In genomic region chr1:91730781-91731732, GRCh38 we compare ENCODE assay signal across 8 cellular contexts.
DNase-seq lines count a peak whose midpoint lies in the region; ATAC-seq, FAIRE-seq and TF ChIP-seq lines count a peak whose summit lies in the region.

No MANE protein-coding gene starts in this region.

- FAIRE-seq in GM12878 (lab: Jason Lieb, UNC), result no peak

- RAD21 ChIA-PET in GM12878 (lab: Charles Lee; ENCODE audit: unreplicated experiment), result no interaction called here

- no peak for TF ChIP-seq POLR2A in GM12878 (IDR thresholded peaks at IDR 0.05; ENCODE audit: low read depth, low read length)

- POLR2A ChIA-PET in GM12878 (lab: Charles Lee), result no interaction called here

- 0 out of 2 replicates have a peak, but pooled peaks have one; percentile 4 for TF ChIP-seq RAD21 in GM12878 (IDR thresholded peaks at IDR 0.05; ENCODE audit: insufficient read depth, low read depth, low read length)

- WGBS in GM12878 (ENCODE audit: insufficient coverage, insufficient replicate concordance, low lambda C conversion rate, missing lambda C conversion rate), result 52% methylated on average over 15 of the region's 15 CpGs

- H3K4me1 ChIP-seq in GM12878 (ENCODE audit: control insufficient read depth, insufficient read depth, low read length), result peaks cover 33% of the 10 kb centered on the region
- H3K4me1 ChIP-seq in mucosa of descending colon (ENCODE audit: low read depth), result no peaks in the 10 kb centered on the region

- in situ Hi-C loops in GM12878 (cut with MboI), result no loop called here

- no peaks in the 10 kb centered on the region for H3K36me3 ChIP-seq in GM12878 (ENCODE audit: control insufficient read depth in 2 of 2, insufficient read depth in 2 of 2, low read length in 1 of 2)
- H3K36me3 ChIP-seq in mucosa of descending colon (ENCODE audit: low read depth), result no peaks in the 10 kb centered on the region

- DNase-seq in AG09309 (ENCODE audit: low read depth) (peak; percentile 67), HL-60 (ENCODE audit: low read depth in 1 of 2, low spot score in 1 of 2) (peak; percentile 23 to 86), GM12878 (ENCODE audit: low read depth, low spot score) (no peak), mucosa of descending colon (no peak), DMS114 treated with DMSO at 0.1 percent for 48 hours (lab: John Stamatoyannopoulos, UW; ENCODE audit: unreplicated experiment) (no peak), head of caudate nucleus (no peak)

- CTCF ChIA-PET in GM12878 (lab: Yijun Ruan, JAX), result no interaction called here

- ATAC-seq in GM12878 (peak; percentile 56), mucosa of descending colon (peak; percentile 47), GM19455 (IDR thresholded peaks at IDR 0.05; ENCODE audit: unreplicated experiment) (no peak), HG03039 (IDR thresholded peaks at IDR 0.05; ENCODE audit: unreplicated experiment) (no peak)

- H3K9ac ChIP-seq in GM12878 (ENCODE audit: control insufficient read depth, insufficient read depth, low read length), result no peak overlapping the region

- TF ChIP-seq CTCF in AG09309 (IDR thresholded peaks at IDR 0.05; ENCODE audit: control insufficient read depth, insufficient read depth, low read depth, low read length, missing control alignments) (no peak), HL-60 (IDR thresholded peaks at IDR 0.05; ENCODE audit: insufficient read depth, low read length) (no peak), GM12878 (IDR thresholded peaks at IDR 0.05 in 2 of 3, conservative IDR thresholded peaks at IDR 0.05 in 1 of 3; ENCODE audit: control insufficient read depth in 2 of 3, extremely low read depth in 1 of 3, insufficient read depth in 1 of 3, low read depth in 3 of 3, low read length in 3 of 3) (no peak), mucosa of descending colon (IDR thresholded peaks at IDR 0.05) (no peak)

- no peaks in the 10 kb centered on the region for H3K79me2 ChIP-seq in GM12878 (ENCODE audit: control insufficient read depth, insufficient read depth, low read length)

- intact Hi-C loops in GM12878 (cut with micrococcal nuclease; ENCODE audit: unreplicated experiment), result no loop called here
- intact Hi-C loops in mucosa of descending colon (cut with DNase I, micrococcal nuclease), result no loop called here
- intact Hi-C loops in head of caudate nucleus (cut with DNase I), result no loop called here

- SMC1A ChIA-PET in GM12878 (lab: Charles Lee; ENCODE audit: uncharacterized antibody, unreplicated experiment), result no interaction called here

- H3K4me2 ChIP-seq in GM12878 (ENCODE audit: control insufficient read depth, insufficient read depth), result peak overlapping the region; percentile 0; the same call in 1 of the 2 replicates

- no peaks in the 10 kb centered on the region for H4K20me1 ChIP-seq in GM12878 (ENCODE audit: control insufficient read depth, insufficient read depth)

- BruUV-seq in GM12878 (replicated peaks; lab: Mats Ljungman, UMichigan), result no TSS peak

- TF ChIP-seq EP300 in GM12878 (IDR thresholded peaks at IDR 0.05; ENCODE audit: borderline replicate concordance in 1 of 2, control insufficient read depth in 1 of 2, low read depth in 2 of 2, low read length in 2 of 2), result no peak

- H3K9me3 ChIP-seq in GM12878 (replicated peaks; ENCODE audit: control insufficient read depth, insufficient read depth, low read length) (no peaks in the 10 kb centered on the region), mucosa of descending colon (no peaks in the 10 kb centered on the region)

- H3K4me3 ChIP-seq in AG09309 (ENCODE audit: control insufficient read depth, low read depth, low read length), result no peak overlapping the region
- H3K4me3 ChIP-seq in HL-60 (replicated peaks; ENCODE audit: insufficient read depth, low read length), result no peak overlapping the region
- H3K4me3 ChIP-seq in GM12878, result no peak overlapping the region
- H3K4me3 ChIP-seq in mucosa of descending colon, result no peak overlapping the region

- H3K27me3 ChIP-seq in HL-60 (ENCODE audit: insufficient read depth, poor library complexity, severe bottlenecking) (peaks cover 3% of the 10 kb centered on the region), GM12878 (replicated peaks in 1 of 2; ENCODE audit: control insufficient read depth in 2 of 2, insufficient read depth in 2 of 2, low read length in 1 of 2) (no peaks in the 10 kb centered on the region)

- H3K27ac ChIP-seq in HL-60 (replicated peaks), result no peak overlapping the region
- H3K27ac ChIP-seq in GM12878 (ENCODE audit: control insufficient read depth, insufficient read depth), result no peak overlapping the region

- H2AFZ ChIP-seq in GM12878 (ENCODE audit: control insufficient read depth, low read depth, low read length), result no peak overlapping the region

TF ChIP-seq in GM12878, 131 proteins besides CTCF, POLR2A, EP300 and RAD21:
- no peak for TF ChIP-seq PAX8 (IDR thresholded peaks at IDR 0.05)
- TF ChIP-seq ATF2 (IDR thresholded peaks at IDR 0.05; ENCODE audit: low read length), result no peak
- TF ChIP-seq YBX1 (IDR thresholded peaks at IDR 0.05), result no peak
- 0 out of 2 replicates have a peak, but pooled peaks have one; percentile 43 for TF ChIP-seq TCF12 (IDR thresholded peaks at IDR 0.05; ENCODE audit: low read depth, low read length)
- 0 out of 3 replicates have a peak, but pooled peaks of 1 of the 2 experiments have one; percentile 16 for TF ChIP-seq EGR1 (IDR thresholded peaks at IDR 0.05; ENCODE audit: borderline replicate concordance in 1 of 2, low read depth in 2 of 2, low read length in 2 of 2)
- no peak for TF ChIP-seq CBFB (IDR thresholded peaks at IDR 0.05; ENCODE audit: low read depth)
- TF ChIP-seq FOS (IDR thresholded peaks at IDR 0.05; ENCODE audit: borderline replicate concordance, extremely low read depth, insufficient read length), result no peak
- peak; percentile 50; the same call in 1 of the 2 replicates for TF ChIP-seq TCF3 (IDR thresholded peaks at IDR 0.05; ENCODE audit: borderline replicate concordance, insufficient read depth, low read depth, low read length)
- TF ChIP-seq EED (IDR thresholded peaks at IDR 0.05; ENCODE audit: low read depth), result 0 out of 2 replicates have a peak, but pooled peaks have one; percentile 7
- no peak for TF ChIP-seq ZNF274 (IDR thresholded peaks at IDR 0.05; ENCODE audit: insufficient read depth, insufficient read length)

Comparison
In these comparisons a context has a peak if more than half of its experiments do, and no peak if none do; other contexts are left out.
1. DNase-seq: peak in AG09309 (single experiment) and HL-60 (2 of 2); none in GM12878 (single experiment), mucosa of descending colon (0 of 3), DMS114 treated with DMSO at 0.1 percent for 48 hours (single experiment) and head of caudate nucleus (0 of 42).
2. ATAC-seq: peak in GM12878 (single experiment) and mucosa of descending colon (single experiment); none in GM19455 (single experiment) and HG03039 (single experiment).